Comparison of ENCODE assay signal across 17 cellular contexts in genomic region chr22:45548441-45548840, GRCh38. TPM values are rescaled to one million over a fixed set of nuclear protein-coding genes. Genes with fewer than 3 reads are reported as not detected.
DNase-seq lines count a peak whose midpoint lies in the region; ATAC-seq and TF ChIP-seq lines count a peak whose summit lies in the region.
"Had no signal": no experiment of that assay in that cellular context is flagged by ENCODE, and none has a peak within 500 bp of the region (broad histone marks: within the 10 kb centered on the region; RNA-seq: fewer than 3 reads in every experiment).

No MANE protein-coding gene starts in this region.

- H3K9ac ChIP-seq in PC-3 (ENCODE audit: low read length) = no peak overlapping the region
- H3K9ac ChIP-seq in duodenal mucosa (ENCODE audit: low read depth in 1 of 2, low read length in 2 of 2) = no peak overlapping the region
- no peak overlapping the region for H3K9ac ChIP-seq in mucosa of rectum (ENCODE audit: low read depth in 1 of 2, low read length in 2 of 2)

- no peaks in the 10 kb centered on the region for H3K36me3 ChIP-seq in PC-3 (ENCODE audit: low read depth, low read length)
- H3K36me3 ChIP-seq in duodenal mucosa (ENCODE audit: control insufficient read depth in 1 of 2, insufficient read depth in 2 of 2, low read length in 2 of 2) = no peaks in the 10 kb centered on the region
- no peaks in the 10 kb centered on the region for H3K36me3 ChIP-seq in mucosa of rectum (ENCODE audit: control insufficient read depth in 2 of 2, insufficient read depth in 2 of 2, low read length in 2 of 2)
- no peaks in the 10 kb centered on the region for H3K36me3 ChIP-seq in upper lobe of left lung
- H3K36me3 ChIP-seq: adrenal gland had no signal

- no peaks in the 10 kb centered on the region for H3K79me2 ChIP-seq in PC-3 (ENCODE audit: low read length)

- no peak for ATAC-seq in PC-3
- no peak for ATAC-seq in upper lobe of left lung (ENCODE audit: low FRiP score in 2 of 2)
- ATAC-seq: activated CD4-positive, CD25-positive, alpha-beta regulatory T cell treated with anti-CD3 and anti-CD28 coated beads, Interleukin-2, amount 50 U/mL, for 24 hours; GM12878; naive thymus-derived CD8-positive, alpha-beta T cell had no signal

- CTCF ChIA-PET in PC-3 (lab: Charles Lee) = no interaction called here

- H3K4me1 ChIP-seq in PC-3 (ENCODE audit: insufficient read depth, low read length) (peaks cover 22% of the 10 kb centered on the region), duodenal mucosa (ENCODE audit: control insufficient read depth in 1 of 2, insufficient read depth in 2 of 2, low read length in 2 of 2) (peaks cover 0 to 26% of the 10 kb centered on the region in 2 donors), mucosa of rectum (ENCODE audit: control insufficient read depth in 2 of 2, insufficient read depth in 2 of 2, low read length in 2 of 2) (peaks cover 14 to 15% of the 10 kb centered on the region in 2 donors), upper lobe of left lung (peaks cover 14 to 31% (median 25%) of the 10 kb centered on the region in 4 donors)

- TF ChIP-seq EP300 in upper lobe of left lung (IDR thresholded peaks at IDR 0.05) = no peak

- 0 out of 2 replicates have a peak overlapping the region, but pooled peaks have one; percentile 79 for H3K27ac ChIP-seq in PC-3 (ENCODE audit: low read length)
- peak overlapping the region; percentile 6 for H3K27ac ChIP-seq in duodenal mucosa (ENCODE audit: low read depth, low read length)
- H3K27ac ChIP-seq in mucosa of rectum (ENCODE audit: low read depth in 2 of 2, low read length in 2 of 2) = peak overlapping the region; percentile 52 to 65
- H3K27ac ChIP-seq in upper lobe of left lung = peak overlapping the region in 3 of 4 donors; percentile 55 to 88 (median 62)

- TF ChIP-seq POLR2A in upper lobe of left lung (IDR thresholded peaks at IDR 0.05) = no peak

- no peaks in the 10 kb centered on the region for H4K20me1 ChIP-seq in PC-3 (ENCODE audit: low read length)

- H3K4me3 ChIP-seq in PC-3 (ENCODE audit: low read length) (no peak overlapping the region), duodenal mucosa (ENCODE audit: low read depth in 1 of 2, low read length in 2 of 2) (no peak overlapping the region), mucosa of rectum (ENCODE audit: low read length in 2 of 2) (no peak overlapping the region), upper lobe of left lung (no peak overlapping the region)
- H3K4me3 ChIP-seq: adrenal gland, GM12878 had no signal

- no peaks in the 10 kb centered on the region for H3F3A ChIP-seq in PC-3 (ENCODE audit: low read length, unreplicated experiment)

- WGBS in upper lobe of left lung, 2 donors = 80 to 82% methylated on average over 15 of the region's 15 CpGs

- H3K9me3 ChIP-seq in PC-3 (ENCODE audit: low read length) (no peaks in the 10 kb centered on the region), duodenal mucosa (ENCODE audit: control insufficient read depth in 1 of 2, low read length in 2 of 2) (no peaks in the 10 kb centered on the region), mucosa of rectum (ENCODE audit: control insufficient read depth in 2 of 2, low read length in 2 of 2) (no peaks in the 10 kb centered on the region), upper lobe of left lung (no peaks in the 10 kb centered on the region)
- H3K9me3 ChIP-seq: adrenal gland had no signal

- no peak overlapping the region for H2AFZ ChIP-seq in PC-3 (ENCODE audit: low read length)

- TF ChIP-seq CTCF in PC-3 (conservative IDR thresholded peaks at IDR 0.05; ENCODE audit: low read depth, low read length) (no peak), upper lobe of left lung (IDR thresholded peaks at IDR 0.05) (no peak)

- POLR2A ChIA-PET in PC-3 (lab: Charles Lee; ENCODE audit: unreplicated experiment) = no interaction called here

- H3K27me3 ChIP-seq in PC-3 (ENCODE audit: low read length) (no peaks in the 10 kb centered on the region), duodenal mucosa (ENCODE audit: control insufficient read depth in 1 of 2, insufficient read depth in 2 of 2, low read length in 2 of 2) (no peaks in the 10 kb centered on the region), mucosa of rectum (ENCODE audit: control insufficient read depth in 2 of 2, insufficient read depth in 2 of 2, low read length in 2 of 2) (no peaks in the 10 kb centered on the region), upper lobe of left lung (no peaks in the 10 kb centered on the region)
- H3K27me3 ChIP-seq: adrenal gland had no signal

- no TSS peak for BruUV-seq in PC-3 (replicated peaks; lab: Mats Ljungman, UMichigan)

- H3K4me2 ChIP-seq in PC-3 (ENCODE audit: low read length) = no peak overlapping the region

- intact Hi-C loops in PC-3 (cut with micrococcal nuclease) = no loop called here

- H3K9me2 ChIP-seq in PC-3 (replicated peaks; ENCODE audit: low read length) = no peaks in the 10 kb centered on the region

- DNase-seq in PC-3 (no peak), upper lobe of left lung (peak in 1 of 2 donors; percentile 77), UCSD-AML1 (lab: John Stamatoyannopoulos, UW; ENCODE audit: unreplicated experiment) (no peak), NCI-H1930 (lab: John Stamatoyannopoulos, UW) (no peak)
- DNase-seq in activated naive CD4-positive, alpha-beta T cell treated with Interleukin-2 at 50 U/mL for 16 hours = no peak
- DNase-seq: adrenal gland; naive thymus-derived CD8-positive, alpha-beta T cell; NCI-H187 treated with DMSO at 0.1 percent for 48 hours; NCI-H446; stimulated activated CD4-positive, alpha-beta T cell treated with anti-CD3 and anti-CD28 coated beads, Interleukin-15, amount 100 ng/mL, for 24 hours; stimulated activated naive CD4-positive, alpha-beta T cell had no signal

RNA-seq across cellular contexts. Expression of gene FBLN1, which starts 45.8 kb away (rescaled TPM):
- total RNA-seq in PC-3 (2014; rRNA removed) (13.4 and 17.4 TPM in 2 replicates), upper lobe of left lung (100 to 1,000 TPM in 4 of 6 donors, 10 to 100 TPM in 2; 63.9 to 523 (median 207) TPM)
- total RNA-seq: activated T-helper 2 cell treated with anti-CD3 and anti-CD28 coated beads, Interferon-gamma antibody, Interleukin-2, Interleukin-4, amounts not matched to agents 10 μg/mL and 5 μg/mL and 100 μg/mL, durations not matched to agents 14 hours and 24 hours and 36 hours; naive thymus-derived CD8-positive, alpha-beta T cell; OCI-LY7 had no signal

Comparison
In these comparisons a context has a peak if more than half of its experiments do, and no peak if none do; other contexts are left out.
1. H3K27ac ChIP-seq: peak in every context shown above with its lines; median percentile 79 in PC-3; 62 in upper lobe of left lung; 58 in mucosa of rectum; 6 in duodenal mucosa.